Comparison of ENCODE assay signal across 31 cellular contexts in the genomic region with DNA sequence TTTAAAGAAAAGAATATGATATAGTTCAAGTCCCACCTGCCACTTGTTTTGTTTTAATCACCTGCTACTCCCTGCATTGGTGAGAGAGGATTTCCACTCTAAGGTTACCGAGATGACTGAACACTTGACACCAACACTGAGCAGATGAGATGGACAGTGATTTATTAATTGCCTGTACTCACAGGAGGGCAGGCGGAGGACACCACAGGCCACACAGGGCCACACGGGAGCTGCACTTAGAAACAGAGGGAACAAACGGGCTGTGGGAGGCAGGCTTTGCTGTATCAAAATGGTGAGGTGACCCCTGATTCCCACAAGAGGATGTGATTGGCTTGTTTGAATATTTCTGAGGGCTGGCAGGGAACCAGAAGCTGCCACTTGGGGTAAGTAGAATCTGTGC. TPM values are rescaled to one million over a fixed set of nuclear protein-coding genes. Genes with fewer than 3 reads are reported as not detected.
DNase-seq lines count a peak whose midpoint lies in the region; ATAC-seq and TF ChIP-seq lines count a peak whose summit lies in the region.
"Had no signal": no experiment of that assay in that cellular context is flagged by ENCODE, and none has a peak within 500 bp of the region (broad histone marks: within the 10 kb centered on the region; RNA-seq: fewer than 3 reads in every experiment).

No MANE protein-coding gene starts in this region.

- H3K4me3 ChIP-seq in WERI-Rb-1 (ENCODE audit: low read depth, low read length), result no peak overlapping the region
- H3K4me3 ChIP-seq: esophagus squamous epithelium, GM12878, heart left ventricle, SJCRH30, thyroid gland, uterus had no signal

- no peak for ATAC-seq in GM19351 (IDR thresholded peaks at IDR 0.05; ENCODE audit: unreplicated experiment)
- ATAC-seq: activated CD4-positive, alpha-beta T cell treated with anti-CD3 and anti-CD28 coated beads for 36 hours; activated naive CD4-positive, alpha-beta T cell treated with anti-CD3 and anti-CD28 coated beads, Interleukin-2, amount 50 U/mL, for 72 hours; foreskin keratinocyte; GM12878; heart left ventricle; sciatic nerve had no signal

- no peak overlapping the region for H3K4me3 Mint-ChIP-seq in activated CD4-positive, alpha-beta T cell treated with anti-CD3 and anti-CD28 coated beads, Interleukin-2, amount 10 ng/mL, durations not matched to agents 24 days and 14 days
- no peak overlapping the region for H3K4me3 Mint-ChIP-seq in activated CD4-positive, alpha-beta T cell treated with anti-CD3 and anti-CD28 coated beads, Interleukin-2, amount 10 ng/mL, durations not matched to agents 7 days and 5 days
- H3K4me3 Mint-ChIP-seq: activated CD4-positive, alpha-beta T cell treated with anti-CD3 and anti-CD28 coated beads for 36 hours; B cell; CD4-positive, alpha-beta memory T cell; mesothelial cell of epicardium; naive B cell had no signal

- H3K36me3 ChIP-seq in WERI-Rb-1, result no peaks in the 10 kb centered on the region
- H3K36me3 ChIP-seq: esophagus squamous epithelium, heart left ventricle, SJCRH30, thyroid gland, uterus had no signal

- no peaks in the 10 kb centered on the region for H3K27me3 ChIP-seq in WERI-Rb-1 (ENCODE audit: insufficient read depth, low read depth, severe bottlenecking)
- H3K27me3 ChIP-seq: esophagus squamous epithelium, heart left ventricle, SJCRH30, thyroid gland, uterus had no signal

- POLR2A ChIA-PET in activated CD4-positive, alpha-beta T cell treated with anti-CD3 and anti-CD28 coated beads, Interleukin-2, amount 10 ng/mL, durations not matched to agents 7 days and 5 days (lab: Charles Lee), result no interaction called here

- H3K27ac ChIP-seq in WERI-Rb-1, result no peak overlapping the region
- H3K27ac ChIP-seq: esophagus squamous epithelium, foreskin keratinocyte, heart left ventricle, SJCRH30, thyroid gland, uterus had no signal

- H3K36me3 Mint-ChIP-seq in activated CD4-positive, alpha-beta T cell treated with anti-CD3 and anti-CD28 coated beads, Interleukin-2, amount 10 ng/mL, durations not matched to agents 24 days and 14 days (ENCODE audit: low read depth), result no peaks in the 10 kb centered on the region
- no peaks in the 10 kb centered on the region for H3K36me3 Mint-ChIP-seq in activated CD4-positive, alpha-beta T cell treated with anti-CD3 and anti-CD28 coated beads, Interleukin-2, amount 10 ng/mL, durations not matched to agents 7 days and 5 days (ENCODE audit: low read depth)
- H3K36me3 Mint-ChIP-seq: activated naive CD4-positive, alpha-beta T cell treated with anti-CD3 and anti-CD28 coated beads, Interleukin-2, amount 50 U/mL, for 72 hours; mesothelial cell of epicardium had no signal

- peak; percentile 18; the same call in 1 of the 2 replicates for TF ChIP-seq CTCF in WERI-Rb-1 (IDR thresholded peaks at IDR 0.05; ENCODE audit: low read depth, low read length)

- intact Hi-C loops in activated CD4-positive, alpha-beta T cell treated with anti-CD3 and anti-CD28 coated beads, Interleukin-2, amount 10 ng/mL, durations not matched to agents 24 days and 14 days (cut with micrococcal nuclease), result no loop called here

- DNase-seq in activated CD4-positive, alpha-beta T cell treated with anti-CD3 and anti-CD28 coated beads, Interleukin-2, amount 10 ng/mL, durations not matched to agents 24 days and 14 days, result peak; percentile 45
- DNase-seq in activated CD4-positive, alpha-beta T cell treated with anti-CD3 and anti-CD28 coated beads, Interleukin-2, amount 10 ng/mL, durations not matched to agents 7 days and 5 days, result no peak
- DNase-seq in NCI-H510A (lab: John Stamatoyannopoulos, UW), result peak; percentile 47
- peak; percentile 81 for DNase-seq in WERI-Rb-1
- no peak for DNase-seq in medulla oblongata (ENCODE audit: extremely low spot score)
- no peak for DNase-seq in NCI-H1694 (lab: John Stamatoyannopoulos, UW)
- DNase-seq: ACHN; activated CD4-positive, alpha-beta T cell treated with anti-CD3 and anti-CD28 coated beads for 36 hours; aorta; CD4-positive, alpha-beta memory T cell; esophagus squamous epithelium; foreskin keratinocyte; heart left ventricle; kidney; naive B cell; NCI-H1436 treated with DMSO at 0.1 percent for 48 hours; nucleus accumbens; stimulated activated CD4-positive, alpha-beta T cell treated with anti-CD3 and anti-CD28 coated beads, Interleukin-12 subunit alpha, Interleukin-12 subunit beta, amount 100 ng/mL, for 4 hours; stimulated activated CD4-positive, alpha-beta T cell treated with anti-CD3 and anti-CD28 coated beads, Interleukin-4, amount 100 ng/mL, for 24 hours; SW 1271; T-helper 9 cell; thyroid gland; uterus had no signal

- H3K27ac Mint-ChIP-seq in activated CD4-positive, alpha-beta T cell treated with anti-CD3 and anti-CD28 coated beads, Interleukin-2, amount 10 ng/mL, durations not matched to agents 24 days and 14 days, result no peak overlapping the region
- H3K27ac Mint-ChIP-seq in activated CD4-positive, alpha-beta T cell treated with anti-CD3 and anti-CD28 coated beads, Interleukin-2, amount 10 ng/mL, durations not matched to agents 7 days and 5 days, result no peak overlapping the region
- H3K27ac Mint-ChIP-seq: activated CD4-positive, alpha-beta T cell treated with anti-CD3 and anti-CD28 coated beads for 36 hours; activated naive CD4-positive, alpha-beta T cell treated with anti-CD3 and anti-CD28 coated beads, Interleukin-2, amount 50 U/mL, for 72 hours; B cell; CD4-positive, alpha-beta memory T cell; mesothelial cell of epicardium; naive B cell; progenitor cell of endocrine pancreas had no signal

- H3K9me3 Mint-ChIP-seq in activated CD4-positive, alpha-beta T cell treated with anti-CD3 and anti-CD28 coated beads, Interleukin-2, amount 10 ng/mL, durations not matched to agents 24 days and 14 days, result no peaks in the 10 kb centered on the region
- peaks cover 2% of the 10 kb centered on the region for H3K9me3 Mint-ChIP-seq in activated CD4-positive, alpha-beta T cell treated with anti-CD3 and anti-CD28 coated beads, Interleukin-2, amount 10 ng/mL, durations not matched to agents 7 days and 5 days
- H3K9me3 Mint-ChIP-seq: activated naive CD4-positive, alpha-beta T cell treated with anti-CD3 and anti-CD28 coated beads, Interleukin-2, amount 50 U/mL, for 72 hours had no signal

- CTCF ChIA-PET in activated CD4-positive, alpha-beta T cell treated with anti-CD3 and anti-CD28 coated beads, Interleukin-2, amount 10 ng/mL, durations not matched to agents 7 days and 5 days (lab: Charles Lee), result interaction anchor here (0.6 kb wide), 1 partner anchor 9 kb away, joined by 4 read pairs; no protein-coding TSS in a partner anchor

- peaks cover 3% of the 10 kb centered on the region for H3K27me3 Mint-ChIP-seq in activated CD4-positive, alpha-beta T cell treated with anti-CD3 and anti-CD28 coated beads, Interleukin-2, amount 10 ng/mL, durations not matched to agents 24 days and 14 days
- no peaks in the 10 kb centered on the region for H3K27me3 Mint-ChIP-seq in activated CD4-positive, alpha-beta T cell treated with anti-CD3 and anti-CD28 coated beads, Interleukin-2, amount 10 ng/mL, durations not matched to agents 7 days and 5 days
- H3K27me3 Mint-ChIP-seq: activated CD4-positive, alpha-beta T cell treated with anti-CD3 and anti-CD28 coated beads for 36 hours; CD4-positive, alpha-beta memory T cell had no signal

- H3K4me1 Mint-ChIP-seq in activated CD4-positive, alpha-beta T cell treated with anti-CD3 and anti-CD28 coated beads, Interleukin-2, amount 10 ng/mL, durations not matched to agents 24 days and 14 days, result no peaks in the 10 kb centered on the region
- H3K4me1 Mint-ChIP-seq in activated CD4-positive, alpha-beta T cell treated with anti-CD3 and anti-CD28 coated beads, Interleukin-2, amount 10 ng/mL, durations not matched to agents 7 days and 5 days, result no peaks in the 10 kb centered on the region
- H3K4me1 Mint-ChIP-seq: activated CD4-positive, alpha-beta T cell treated with anti-CD3 and anti-CD28 coated beads for 36 hours; B cell; mesothelial cell of epicardium; naive B cell had no signal

- H3K9me3 ChIP-seq in WERI-Rb-1 (ENCODE audit: severe bottlenecking), result no peaks in the 10 kb centered on the region
- H3K9me3 ChIP-seq: SJCRH30, thyroid gland, uterus had no signal

RNA-seq across cellular contexts. Expression of gene MINAR1, which starts 10.8 kb away (rescaled TPM):
- total RNA-seq in activated CD4-positive, alpha-beta T cell treated with anti-CD3 and anti-CD28 coated beads, Interleukin-2, amount 10 ng/mL, durations not matched to agents 24 days and 14 days, result 0.64 and 0.65 TPM in 2 replicates
- under 1 TPM; 0.40 to 0.55 TPM for total RNA-seq in activated CD4-positive, alpha-beta T cell treated with anti-CD3 and anti-CD28 coated beads, Interleukin-2, amount 10 ng/mL, durations not matched to agents 7 days and 5 days

Comparison
In these comparisons a context has a peak if more than half of its experiments do, and no peak if none do; other contexts are left out.
1. DNase-seq: peak in activated CD4-positive, alpha-beta T cell treated with anti-CD3 and anti-CD28 coated beads, Interleukin-2, amount 10 ng/mL, durations not matched to agents 24 days and 14 days (single experiment), NCI-H510A (single experiment) and WERI-Rb-1 (single experiment); none in activated CD4-positive, alpha-beta T cell treated with anti-CD3 and anti-CD28 coated beads, Interleukin-2, amount 10 ng/mL, durations not matched to agents 7 days and 5 days (single experiment), medulla oblongata (single experiment) and NCI-H1694 (single experiment).